ENCODE assay signal across 8 cellular contexts in the genomic region with DNA sequence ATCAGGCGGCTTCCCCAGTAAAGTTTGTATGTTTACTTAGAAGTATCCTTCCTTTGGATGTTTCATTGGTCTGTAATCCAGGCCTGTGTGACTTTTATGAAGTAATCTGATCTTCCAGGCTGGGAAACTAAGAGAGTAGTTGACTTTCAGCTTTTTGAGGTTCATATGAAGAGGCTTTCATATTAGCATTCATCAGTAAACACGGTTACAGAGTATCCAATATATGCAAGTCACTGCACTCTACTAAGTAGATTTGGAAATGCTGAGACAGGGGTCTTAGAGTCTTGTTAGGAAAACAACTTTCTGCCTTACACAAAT. TPM values are rescaled to one million over a fixed set of nuclear protein-coding genes. Genes with fewer than 3 reads are reported as not detected.
DNase-seq lines count a peak whose midpoint lies in the region; ATAC-seq, FAIRE-seq and TF ChIP-seq lines count a peak whose summit lies in the region.

No MANE protein-coding gene starts in this region.

- CTCF ChIA-PET in HepG2 (lab: Yijun Ruan, JAX; ENCODE audit: low intra/inter-chr PET ratio, low total read pairs), result no interaction called here

- in situ Hi-C loops in HepG2 (cut with HindIII; ENCODE audit: extremely low pct_ligation_motif_present, low pct_unique_long_range_greater_than_20kb) (no loop called here), transverse colon (cut with MboI; ENCODE audit: low pct_ligation_motif_present in 1 of 4, low pct_unique_long_range_greater_than_20kb in 1 of 4, low sequenced_read_pairs in 3 of 4) (no loop called here)

- H3K4me3 ChIP-seq in cardiac muscle cell (peak overlapping the region; percentile 88), HepG2 (replicated peaks in 1 of 3; ENCODE audit: insufficient read depth in 1 of 3, low read depth in 2 of 3, low read length in 3 of 3) (peak overlapping the region; percentile 91 to 99 (median 96)), transverse colon (peak overlapping the region; percentile 67 to 99 (median 84))

- peaks cover 16% of the 10 kb centered on the region for H3K36me3 ChIP-seq in cardiac muscle cell
- peaks cover 0 to 17% of the 10 kb centered on the region in 2 experiments; a peak in 2 of 5 replicates for H3K36me3 ChIP-seq in HepG2 (replicated peaks in 1 of 2; ENCODE audit: control insufficient read depth in 1 of 2, insufficient read depth in 2 of 2, low read length in 2 of 2)
- H3K36me3 ChIP-seq in transverse colon, result peaks cover 0 to 13% (median 3%) of the 10 kb centered on the region in 4 donors

- DNase-seq in cardiac muscle cell (ENCODE audit: low read depth in 1 of 2, low spot score in 1 of 2), result peak in 1 of 2 donors; percentile 19
- no peak for DNase-seq in left cardiac atrium
- no peak for DNase-seq in activated naive CD8-positive, alpha-beta T cell treated with anti-CD3 and anti-CD28 coated beads, Interleukin-2, amount 50 U/mL, for 24 hours
- no peak for DNase-seq in HepG2 (ENCODE audit: low spot score)
- DNase-seq in transverse colon, result no peak
- no peak for DNase-seq in activated CD8-positive, alpha-beta memory T cell treated with anti-CD3 and anti-CD28 coated beads, Interleukin-2, amount 50 U/mL, for 48 hours
- no peak for DNase-seq in NCI-H2196 treated with DMSO at 0.1 percent for 48 hours (lab: John Stamatoyannopoulos, UW; ENCODE audit: unreplicated experiment)

- H3K4me1 Mint-ChIP-seq in activated naive CD8-positive, alpha-beta T cell treated with anti-CD3 and anti-CD28 coated beads, Interleukin-2, amount 50 U/mL, for 24 hours, result peaks cover 43% of the 10 kb centered on the region

- H3K9me3 Mint-ChIP-seq in activated naive CD8-positive, alpha-beta T cell treated with anti-CD3 and anti-CD28 coated beads, Interleukin-2, amount 50 U/mL, for 24 hours, result no peaks in the 10 kb centered on the region

- no peak overlapping the region for H2AFZ ChIP-seq in HepG2 (ENCODE audit: low read length)

- ATAC-seq in left cardiac atrium (no peak), HepG2 (no peak), GM19035 (IDR thresholded peaks at IDR 0.05; ENCODE audit: unreplicated experiment) (no peak)
- no peak for ATAC-seq in activated naive CD8-positive, alpha-beta T cell treated with anti-CD3 and anti-CD28 coated beads, Interleukin-2, amount 50 U/mL, for 24 hours

- no peak for TF ChIP-seq POLR2A in HepG2 (IDR thresholded peaks at IDR 0.05; ENCODE audit: insufficient read depth in 1 of 2, low read depth in 2 of 2, low read length in 2 of 2)
- no peak for TF ChIP-seq POLR2A in transverse colon (IDR thresholded peaks at IDR 0.05)

- FAIRE-seq in HepG2 (lab: Jason Lieb, UNC), result no peak

- no peaks in the 10 kb centered on the region for H3K27me3 Mint-ChIP-seq in activated naive CD8-positive, alpha-beta T cell treated with anti-CD3 and anti-CD28 coated beads, Interleukin-2, amount 50 U/mL, for 24 hours

- H3K36me3 Mint-ChIP-seq in activated naive CD8-positive, alpha-beta T cell treated with anti-CD3 and anti-CD28 coated beads, Interleukin-2, amount 50 U/mL, for 24 hours (ENCODE audit: low read depth), result peaks cover 36% of the 10 kb centered on the region

- no peaks in the 10 kb centered on the region for H4K20me1 ChIP-seq in HepG2 (ENCODE audit: insufficient read depth, low read length)

- peak overlapping the region; percentile 77 for H3K4me2 ChIP-seq in HepG2 (ENCODE audit: low read depth, low read length)

- H3K4me3 Mint-ChIP-seq in activated naive CD8-positive, alpha-beta T cell treated with anti-CD3 and anti-CD28 coated beads, Interleukin-2, amount 50 U/mL, for 24 hours, result peak overlapping the region; percentile 95

- peaks cover 41% of the 10 kb centered on the region for H3K79me2 ChIP-seq in HepG2 (ENCODE audit: insufficient read depth, low read length)

- H3K9ac ChIP-seq in HepG2 (ENCODE audit: insufficient read depth, low read depth, low read length), result peak overlapping the region; percentile 94

- POLR2A ChIA-PET in HepG2 (lab: Yijun Ruan, JAX), result interaction anchor here (0.7 to 3.4 kb wide), 4 partner anchors 14 to 92 kb away, joined by 3 to 92 read pairs (median 6); partner anchors contain the start of genes BRIX1, RAD1 and TTC23L

- intact Hi-C loops in left cardiac atrium (cut with DNase I) (no loop called here), HepG2 (cut with micrococcal nuclease; ENCODE audit: unreplicated experiment) (no loop called here), transverse colon (cut with DNase I; ENCODE audit: low total_unique reads) (no loop called here)

- TF ChIP-seq EP300 in HepG2 (IDR thresholded peaks at IDR 0.05; ENCODE audit: low read depth in 2 of 2, low read length in 2 of 2) (no peak), HepG2 (CRISPR knock-in tag; IDR thresholded peaks at IDR 0.05; ENCODE audit: borderline replicate concordance) (no peak), transverse colon (IDR thresholded peaks at IDR 0.05; ENCODE audit: low read depth) (no peak)

- TF ChIP-seq RAD21 in HepG2 (CRISPR knock-in tag; IDR thresholded peaks at IDR 0.05), result no peak

- H3K27ac Mint-ChIP-seq in activated naive CD8-positive, alpha-beta T cell treated with anti-CD3 and anti-CD28 coated beads, Interleukin-2, amount 50 U/mL, for 24 hours, result peak overlapping the region; percentile 94

- peak overlapping the region; percentile 95 for H3K27ac ChIP-seq in cardiac muscle cell
- H3K27ac ChIP-seq in HepG2 (ENCODE audit: extremely low read length, insufficient read depth, low read length), result peak overlapping the region; percentile 92
- peak overlapping the region; percentile 95 to 99 (median 98) for H3K27ac ChIP-seq in transverse colon

- H3K27me3 ChIP-seq in cardiac muscle cell (no peaks in the 10 kb centered on the region), HepG2 (ENCODE audit: control insufficient read depth in 1 of 2, insufficient read depth in 2 of 2, low read length in 2 of 2) (no peaks in the 10 kb centered on the region; a peak in 1 of 5 replicates), transverse colon (no peaks in the 10 kb centered on the region)

- H3K9me3 ChIP-seq in cardiac muscle cell (ENCODE audit: low read depth) (no peaks in the 10 kb centered on the region), HepG2 (ENCODE audit: low read length) (no peaks in the 10 kb centered on the region), transverse colon (no peaks in the 10 kb centered on the region)

- BruUV-seq in HepG2 (replicated peaks; lab: Mats Ljungman, UMichigan), result no TSS peak

- TF ChIP-seq CTCF in cardiac muscle cell (IDR thresholded peaks at IDR 0.05; ENCODE audit: low read depth, low read length) (no peak), HepG2 (CRISPR knock-in tag; IDR thresholded peaks at IDR 0.05) (no peak), transverse colon (IDR thresholded peaks at IDR 0.05) (no peak)

- 0% methylated on average over 2 of the region's 2 CpGs for WGBS in HepG2 (ENCODE audit: low lambda C conversion rate)
- WGBS in transverse colon (ENCODE audit: low coverage in 1 of 2), 2 donors, result 0% methylated on average over 1 to 2 of the region's 2 CpGs

- peaks cover 8% of the 10 kb centered on the region for H3K4me1 ChIP-seq in cardiac muscle cell (ENCODE audit: low read depth)
- peaks cover 19% of the 10 kb centered on the region for H3K4me1 ChIP-seq in HepG2 (ENCODE audit: insufficient read depth, low read length)
- H3K4me1 ChIP-seq in transverse colon, result peaks cover 13 to 19% (median 15%) of the 10 kb centered on the region in 4 donors

RNA-seq across cellular contexts. Expression of gene DNAJC21, which starts 1.1 kb away (rescaled TPM):
- total RNA-seq in cardiac muscle cell, result 18.7 and 49.4 TPM in 2 replicates
- 37.8 and 40.5 TPM in 2 replicates for polyA plus RNA-seq in cardiac muscle cell
- 10 to 100 TPM; 51.7 to 62.1 TPM for total RNA-seq in left cardiac atrium
- total RNA-seq in HepG2 (2016; rRNA removed; fragmentation: Illumina TruSeq; extraction: Trizol), result 41.6 and 46.4 TPM in 2 replicates
- total RNA-seq in HepG2 (2016; cell fraction: cytosol; rRNA removed; fragmentation: Illumina TruSeq; extraction: Trizol; ENCODE audit: low read depth), result 20.3 and 22.3 TPM in 2 replicates
- total RNA-seq in HepG2 (2016; cell fraction: insoluble cytoplasmic fraction; rRNA removed; fragmentation: Illumina TruSeq; extraction: Trizol), result 44.0 and 45.9 TPM in 2 replicates
- total RNA-seq in HepG2 (2016; cell fraction: membrane; rRNA removed; fragmentation: Illumina TruSeq; extraction: Trizol), result 37.1 and 46.9 TPM in 2 replicates
- 32.8 and 33.1 TPM in 2 replicates for total RNA-seq in HepG2 (2016; cell fraction: nucleus; rRNA removed; fragmentation: Illumina TruSeq; extraction: Trizol)
- polyA plus RNA-seq in HepG2 (2011; rRNA removed), result 8.0 and 10.9 TPM in 2 replicates
- polyA plus RNA-seq in HepG2 (2011; cell fraction: cytosol; rRNA removed), result 4.4 and 7.0 TPM in 2 replicates
- polyA plus RNA-seq in HepG2 (2011; cell fraction: nucleus; rRNA removed), result 6.7 and 8.1 TPM in 2 replicates
- polyA plus RNA-seq in HepG2 (2012), result 28.3 and 30.1 TPM in 2 replicates
- polyA plus RNA-seq in HepG2 (2016; cell fraction: cytosol; fragmentation: Illumina TruSeq; extraction: Trizol; ENCODE audit: low read depth), result 20.4 and 21.1 TPM in 2 replicates
- 48.5 and 53.9 TPM in 2 replicates for polyA plus RNA-seq in HepG2 (2016; cell fraction: insoluble cytoplasmic fraction; fragmentation: Illumina TruSeq; extraction: Trizol; ENCODE audit: low read depth)
- polyA plus RNA-seq in HepG2 (2016; cell fraction: membrane; fragmentation: Illumina TruSeq; extraction: Trizol; ENCODE audit: low read depth), result 31.1 and 31.6 TPM in 2 replicates
- polyA plus RNA-seq in HepG2 (2016; cell fraction: nucleus; fragmentation: Illumina TruSeq; extraction: Trizol; ENCODE audit: insufficient read depth, low read depth), result 36.8 and 38.2 TPM in 2 replicates
- polyA minus RNA-seq in HepG2 (2011; rRNA and poly(A)+ RNA removed; ENCODE audit: low replicate concordance), result 8.8 and 29.7 TPM in 2 replicates
- polyA minus RNA-seq in HepG2 (2011; cell fraction: cytosol; rRNA and poly(A)+ RNA removed), result 11.5 and 11.8 TPM in 2 replicates
- 39.3 and 44.4 TPM in 2 replicates for polyA minus RNA-seq in HepG2 (2011; cell fraction: nucleus; rRNA and poly(A)+ RNA removed)
- 10 to 100 TPM; 12.7 to 34.8 (median 26.6) TPM for total RNA-seq in transverse colon

RNA-seq across cellular contexts. Expression of gene BRIX1, which starts 15.0 kb away (rescaled TPM):
- 12.9 and 14.4 TPM in 2 replicates for total RNA-seq in cardiac muscle cell
- polyA plus RNA-seq in cardiac muscle cell, result 30.9 and 42.6 TPM in 2 replicates
- 10 to 100 TPM; 13.4 to 22.6 TPM for total RNA-seq in left cardiac atrium
- total RNA-seq in HepG2 (2016; rRNA removed; fragmentation: Illumina TruSeq; extraction: Trizol), result 78.4 and 114 TPM in 2 replicates
- total RNA-seq in HepG2 (2016; cell fraction: cytosol; rRNA removed; fragmentation: Illumina TruSeq; extraction: Trizol; ENCODE audit: low read depth), result 37.2 and 44.7 TPM in 2 replicates
- 77.5 and 119 TPM in 2 replicates for total RNA-seq in HepG2 (2016; cell fraction: insoluble cytoplasmic fraction; rRNA removed; fragmentation: Illumina TruSeq; extraction: Trizol)
- 39.2 and 47.0 TPM in 2 replicates for total RNA-seq in HepG2 (2016; cell fraction: membrane; rRNA removed; fragmentation: Illumina TruSeq; extraction: Trizol)
- 40.6 and 42.7 TPM in 2 replicates for total RNA-seq in HepG2 (2016; cell fraction: nucleus; rRNA removed; fragmentation: Illumina TruSeq; extraction: Trizol)
- polyA plus RNA-seq in HepG2 (2011; rRNA removed), result 16.4 and 23.6 TPM in 2 replicates
- polyA plus RNA-seq in HepG2 (2011; cell fraction: cytosol; rRNA removed), result 8.1 and 14.1 TPM in 2 replicates
- polyA plus RNA-seq in HepG2 (2011; cell fraction: nucleus; rRNA removed), result 5.4 and 10.2 TPM in 2 replicates
- 18.8 and 26.8 TPM in 2 replicates for polyA plus RNA-seq in HepG2 (2012)
- polyA plus RNA-seq in HepG2 (2016; cell fraction: cytosol; fragmentation: Illumina TruSeq; extraction: Trizol; ENCODE audit: low read depth), result 5.7 and 6.5 TPM in 2 replicates
- polyA plus RNA-seq in HepG2 (2016; cell fraction: insoluble cytoplasmic fraction; fragmentation: Illumina TruSeq; extraction: Trizol; ENCODE audit: low read depth), result 114 and 121 TPM in 2 replicates
- polyA plus RNA-seq in HepG2 (2016; cell fraction: membrane; fragmentation: Illumina TruSeq; extraction: Trizol; ENCODE audit: low read depth), result 7.8 and 9.8 TPM in 2 replicates
- polyA plus RNA-seq in HepG2 (2016; cell fraction: nucleus; fragmentation: Illumina TruSeq; extraction: Trizol; ENCODE audit: insufficient read depth, low read depth), result 73.3 and 78.2 TPM in 2 replicates
- polyA minus RNA-seq in HepG2 (2011; rRNA and poly(A)+ RNA removed; ENCODE audit: low replicate concordance), result 2.7 and 18.5 TPM in 2 replicates
- polyA minus RNA-seq in HepG2 (2011; cell fraction: cytosol; rRNA and poly(A)+ RNA removed), result 17.8 TPM in 2 replicates
- 23.3 and 25.5 TPM in 2 replicates for polyA minus RNA-seq in HepG2 (2011; cell fraction: nucleus; rRNA and poly(A)+ RNA removed)
- 10 to 100 TPM in 2 of 4 donors, 1 to 10 TPM in 2; 1.5 to 15.6 (median 7.5) TPM for total RNA-seq in transverse colon

RNA-seq across cellular contexts. Expression of gene RAD1, which starts 15.2 kb away (rescaled TPM):
- 11.8 and 14.1 TPM in 2 replicates for total RNA-seq in cardiac muscle cell
- 35.1 and 38.6 TPM in 2 replicates for polyA plus RNA-seq in cardiac muscle cell
- 10 to 100 TPM; 23.6 to 27.3 TPM for total RNA-seq in left cardiac atrium
- 39.1 and 51.0 TPM in 2 replicates for total RNA-seq in HepG2 (2016; rRNA removed; fragmentation: Illumina TruSeq; extraction: Trizol)
- 7.8 and 8.9 TPM in 2 replicates for total RNA-seq in HepG2 (2016; cell fraction: cytosol; rRNA removed; fragmentation: Illumina TruSeq; extraction: Trizol; ENCODE audit: low read depth)
- 38.6 and 49.9 TPM in 2 replicates for total RNA-seq in HepG2 (2016; cell fraction: insoluble cytoplasmic fraction; rRNA removed; fragmentation: Illumina TruSeq; extraction: Trizol)
- total RNA-seq in HepG2 (2016; cell fraction: membrane; rRNA removed; fragmentation: Illumina TruSeq; extraction: Trizol), result 18.7 and 20.4 TPM in 2 replicates
- 31.8 and 32.5 TPM in 2 replicates for total RNA-seq in HepG2 (2016; cell fraction: nucleus; rRNA removed; fragmentation: Illumina TruSeq; extraction: Trizol)
- 12.7 and 14.7 TPM in 2 replicates for polyA plus RNA-seq in HepG2 (2011; rRNA removed)
- polyA plus RNA-seq in HepG2 (2011; cell fraction: cytosol; rRNA removed), result 8.2 and 9.1 TPM in 2 replicates
- polyA plus RNA-seq in HepG2 (2011; cell fraction: nucleus; rRNA removed), result 5.8 and 9.0 TPM in 2 replicates
- 16.0 and 16.1 TPM in 2 replicates for polyA plus RNA-seq in HepG2 (2012)
- polyA plus RNA-seq in HepG2 (2016; cell fraction: cytosol; fragmentation: Illumina TruSeq; extraction: Trizol; ENCODE audit: low read depth), result 4.6 and 7.2 TPM in 2 replicates
- polyA plus RNA-seq in HepG2 (2016; cell fraction: insoluble cytoplasmic fraction; fragmentation: Illumina TruSeq; extraction: Trizol; ENCODE audit: low read depth), result 45.0 and 45.2 TPM in 2 replicates
- 11.8 and 12.5 TPM in 2 replicates for polyA plus RNA-seq in HepG2 (2016; cell fraction: membrane; fragmentation: Illumina TruSeq; extraction: Trizol; ENCODE audit: low read depth)
- 25.0 and 26.1 TPM in 2 replicates for polyA plus RNA-seq in HepG2 (2016; cell fraction: nucleus; fragmentation: Illumina TruSeq; extraction: Trizol; ENCODE audit: insufficient read depth, low read depth)
- polyA minus RNA-seq in HepG2 (2011; rRNA and poly(A)+ RNA removed; ENCODE audit: low replicate concordance), result 26.5 and 78.8 TPM in 2 replicates
- polyA minus RNA-seq in HepG2 (2011; cell fraction: cytosol; rRNA and poly(A)+ RNA removed), result 10.0 and 10.5 TPM in 2 replicates
- polyA minus RNA-seq in HepG2 (2011; cell fraction: nucleus; rRNA and poly(A)+ RNA removed), result 39.3 and 40.9 TPM in 2 replicates
- 10 to 100 TPM in 3 of 4 donors, 1 to 10 TPM in 1; 9.0 to 14.4 (median 11.6) TPM for total RNA-seq in transverse colon
